Comparison of ENCODE assay signal across 8 cellular contexts in genomic region chr22:17158176-17158567, GRCh38. TPM values are rescaled to one million over a fixed set of nuclear protein-coding genes. Genes with fewer than 3 reads are reported as not detected.
A peak's percentile ranks its signal among the peaks of the same experiment; 100 is the strongest.
DNase-seq lines count a peak whose midpoint lies in the region; ATAC-seq and TF ChIP-seq lines count a peak whose summit lies in the region.

No MANE protein-coding gene starts in this region.

- H3K27me3 Mint-ChIP-seq in natural killer cell treated with Interleukin-12 subunit alpha and Interleukin-12 subunit beta and Interleukin-15 and Interleukin-18, amount 100 ng/mL, for 72 hours = no peaks in the 10 kb centered on the region

- H3K4me3 Mint-ChIP-seq in natural killer cell treated with Interleukin-12 subunit alpha and Interleukin-12 subunit beta and Interleukin-15 and Interleukin-18, amount 100 ng/mL, for 72 hours = peak overlapping the region; percentile 87

- peak overlapping the region; percentile 80 for H3K4me2 ChIP-seq in MM.1S (ENCODE audit: low read depth, low read length)

- H2AFZ ChIP-seq in MM.1S (ENCODE audit: low read length) = peak overlapping the region; percentile 92

- H3K9me2 ChIP-seq in MM.1S (replicated peaks; ENCODE audit: insufficient read depth, low read length) = no peaks in the 10 kb centered on the region

- DNase-seq in BE2C = no peak
- DNase-seq in MM.1S = no peak
- no peak for DNase-seq in dorsolateral prefrontal cortex
- DNase-seq in natural killer cell treated with Interleukin-12 subunit alpha and Interleukin-12 subunit beta and Interleukin-15 and Interleukin-18, amount 100 ng/mL, for 72 hours (ENCODE audit: low spot score) = no peak
- DNase-seq in foreskin keratinocyte = no peak
- no peak for DNase-seq in NCI-H1048 (lab: John Stamatoyannopoulos, UW)
- DNase-seq in cerebellar nuclear complex (lab: John Stamatoyannopoulos, UW) = no peak

- H3F3A ChIP-seq in MM.1S (ENCODE audit: insufficient read depth, low read length) = peaks cover 7% of the 10 kb centered on the region; the same call in 1 of the 2 replicates

- ATAC-seq in natural killer cell treated with Interleukin-12 subunit alpha and Interleukin-12 subunit beta and Interleukin-15 and Interleukin-18, amount 100 ng/mL, for 72 hours = no peak
- ATAC-seq in foreskin keratinocyte = no peak
- ATAC-seq in HG03378 (IDR thresholded peaks at IDR 0.05; ENCODE audit: unreplicated experiment) = no peak

- H3K9me3 Mint-ChIP-seq in natural killer cell treated with Interleukin-12 subunit alpha and Interleukin-12 subunit beta and Interleukin-15 and Interleukin-18, amount 100 ng/mL, for 72 hours = no peaks in the 10 kb centered on the region

- H3K27me3 ChIP-seq in BE2C = no peaks in the 10 kb centered on the region
- no peaks in the 10 kb centered on the region for H3K27me3 ChIP-seq in MM.1S (replicated peaks; ENCODE audit: insufficient read depth, low read length)
- no peaks in the 10 kb centered on the region for H3K27me3 ChIP-seq in dorsolateral prefrontal cortex
- no peaks in the 10 kb centered on the region for H3K27me3 ChIP-seq in foreskin keratinocyte

- peak overlapping the region; percentile 57 to 58 for H3K27ac Mint-ChIP-seq in natural killer cell treated with Interleukin-12 subunit alpha and Interleukin-12 subunit beta and Interleukin-15 and Interleukin-18, amount 100 ng/mL, for 72 hours

- H3K36me3 Mint-ChIP-seq in natural killer cell treated with Interleukin-12 subunit alpha and Interleukin-12 subunit beta and Interleukin-15 and Interleukin-18, amount 100 ng/mL, for 72 hours = no peaks in the 10 kb centered on the region

- H3K9ac ChIP-seq in MM.1S (ENCODE audit: low read length) = peak overlapping the region; percentile 76; the same call in 1 of the 2 replicates

- H3K27ac ChIP-seq in MM.1S (ENCODE audit: low read length) (peak overlapping the region; percentile 72; the same call in 1 of the 2 replicates), dorsolateral prefrontal cortex (peak overlapping the region; percentile 2 to 96 (median 87)), foreskin keratinocyte (no peak overlapping the region)

- H3K79me2 ChIP-seq in MM.1S (ENCODE audit: low read length) = peaks cover 46% of the 10 kb centered on the region

- TF ChIP-seq CTCF in BE2C (IDR thresholded peaks at IDR 0.05; ENCODE audit: low read depth, low read length) = no peak
- TF ChIP-seq CTCF in MM.1S (IDR thresholded peaks at IDR 0.05; ENCODE audit: low read length) = no peak
- no peak for TF ChIP-seq CTCF in dorsolateral prefrontal cortex (IDR thresholded peaks at IDR 0.05 in 54 of 56, conservative IDR thresholded peaks at IDR 0.05 in 2 of 56; ENCODE audit: low read depth in 1 of 56, partially characterized antibody in 56 of 56)
- no peak for TF ChIP-seq CTCF in foreskin keratinocyte (conservative IDR thresholded peaks at IDR 0.05)

- intact Hi-C loops in dorsolateral prefrontal cortex (cut with DNase I) = loop anchor here (2.0 to 5.0 kb wide), 2 partner anchors 37 to 41 kb away; partner anchors contain the start of gene TMEM121B (in 1 of the 2)

- H3K4me3 ChIP-seq in BE2C (ENCODE audit: low read depth, low read length) = peak overlapping the region; percentile 76
- peak overlapping the region; percentile 87 for H3K4me3 ChIP-seq in MM.1S (ENCODE audit: low read length)
- H3K4me3 ChIP-seq in dorsolateral prefrontal cortex = peak overlapping the region; percentile 71 to 99 (median 91)

- H3K9me3 ChIP-seq in BE2C (no peaks in the 10 kb centered on the region), MM.1S (replicated peaks; ENCODE audit: insufficient read depth, low read length) (no peaks in the 10 kb centered on the region)

- H3K36me3 ChIP-seq in BE2C (peaks cover under 1% of the 10 kb centered on the region; the same call in 1 of the 2 replicates), MM.1S (replicated peaks; ENCODE audit: insufficient read depth, low read length) (no peaks in the 10 kb centered on the region)

- no peaks in the 10 kb centered on the region for H3K4me1 ChIP-seq in BE2C
- peaks cover 5% of the 10 kb centered on the region; the same call in 1 of the 2 replicates for H3K4me1 ChIP-seq in MM.1S (ENCODE audit: low read length)
- H3K4me1 ChIP-seq in foreskin keratinocyte = no peaks in the 10 kb centered on the region

- H4K20me1 ChIP-seq in MM.1S (ENCODE audit: insufficient read depth, low read length) = no peaks in the 10 kb centered on the region

- peaks cover 12 to 16% of the 10 kb centered on the region in 2 donors for H3K4me1 Mint-ChIP-seq in natural killer cell treated with Interleukin-12 subunit alpha and Interleukin-12 subunit beta and Interleukin-15 and Interleukin-18, amount 100 ng/mL, for 72 hours (ENCODE audit: low read depth in 2 of 2)

RNA-seq across cellular contexts. Expression of gene HDHD5, which starts 0.9 kb away (rescaled TPM):
- 188 TPM for polyA plus RNA-seq in BE2C (2012; ENCODE audit: insufficient read depth, insufficient read length, low read depth)
- total RNA-seq in dorsolateral prefrontal cortex (10 to 100 TPM; 13.5 to 28.7 (median 21.8) TPM), foreskin keratinocyte (39.7 and 42.6 TPM in 2 replicates)
- 10 to 100 TPM; 29.6 to 32.7 TPM for total RNA-seq in natural killer cell treated with Interleukin-12 subunit alpha and Interleukin-12 subunit beta and Interleukin-15 and Interleukin-18, amount 100 ng/mL, for 72 hours
- polyA plus RNA-seq in foreskin keratinocyte = 45.6 and 49.7 TPM in 2 replicates

RNA-seq across cellular contexts. Expression of gene TMEM121B, which starts 37.0 kb away (rescaled TPM):
- 2.6 TPM for polyA plus RNA-seq in BE2C (2012; ENCODE audit: insufficient read depth, insufficient read length, low read depth)
- 10 to 100 TPM in 114 of 120 experiments, 1 to 10 TPM in 6; 5.0 to 22.9 (median 14.6) TPM for total RNA-seq in dorsolateral prefrontal cortex
- total RNA-seq in natural killer cell treated with Interleukin-12 subunit alpha and Interleukin-12 subunit beta and Interleukin-15 and Interleukin-18, amount 100 ng/mL, for 72 hours = under 1 TPM; 0.14 to 0.31 TPM
- 0.03 and 0.04 TPM in 2 replicates for total RNA-seq in foreskin keratinocyte
- polyA plus RNA-seq in foreskin keratinocyte = 0.01 TPM in 2 replicates
